1 cellular context compared by ENCODE assay signal in the genomic region with DNA sequence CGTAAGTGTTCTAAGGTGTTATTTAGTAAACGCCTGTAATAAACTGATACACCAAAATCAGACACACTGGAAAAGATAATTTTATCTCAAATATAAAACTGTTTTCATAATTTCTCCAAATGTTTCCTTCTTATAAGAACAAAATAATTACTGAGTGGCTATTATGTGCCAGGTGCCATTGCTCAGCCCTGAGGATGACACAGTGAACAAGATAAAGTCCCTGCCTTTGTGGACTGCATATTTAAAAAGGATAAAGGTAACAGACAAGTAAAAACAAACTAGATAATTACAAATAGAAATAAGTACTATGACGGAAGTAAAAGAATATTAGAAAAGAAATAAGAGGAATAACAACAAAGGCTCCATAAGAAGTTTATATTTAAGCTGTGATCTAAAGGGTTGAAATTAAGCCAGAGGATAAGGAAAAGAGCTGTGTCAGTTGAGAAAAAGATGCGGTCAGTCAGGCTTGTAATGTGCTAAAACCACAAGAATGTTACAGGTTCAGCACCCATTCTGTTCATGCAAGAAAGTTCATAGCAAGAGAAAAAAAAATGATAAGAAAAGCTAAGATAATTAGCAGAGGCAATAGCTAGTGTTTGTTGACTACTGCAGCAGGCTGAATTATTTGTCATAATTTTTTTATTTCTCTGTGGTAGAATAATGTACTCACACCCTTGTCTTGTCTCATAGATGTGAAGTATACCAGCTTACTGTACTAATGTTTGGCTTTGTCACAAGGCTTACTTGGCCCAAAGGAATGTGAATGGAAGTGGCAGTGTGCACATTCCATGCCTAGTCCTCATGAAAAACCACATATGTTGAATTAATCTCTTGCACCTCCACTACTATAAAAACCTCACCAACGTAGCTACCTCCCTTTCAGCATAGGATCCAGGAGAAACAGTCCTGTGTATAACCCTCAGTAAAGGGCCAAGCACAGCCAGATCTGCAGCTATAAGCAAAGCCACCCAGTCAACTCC.
TF ChIP-seq lines count a peak whose summit lies in the region.

No MANE protein-coding gene starts in this region.

TF ChIP-seq in WTC11, 78 proteins besides CTCF, POLR2A, EP300 and RAD21 (continued from another document):
- TF ChIP-seq, protein P1, sequence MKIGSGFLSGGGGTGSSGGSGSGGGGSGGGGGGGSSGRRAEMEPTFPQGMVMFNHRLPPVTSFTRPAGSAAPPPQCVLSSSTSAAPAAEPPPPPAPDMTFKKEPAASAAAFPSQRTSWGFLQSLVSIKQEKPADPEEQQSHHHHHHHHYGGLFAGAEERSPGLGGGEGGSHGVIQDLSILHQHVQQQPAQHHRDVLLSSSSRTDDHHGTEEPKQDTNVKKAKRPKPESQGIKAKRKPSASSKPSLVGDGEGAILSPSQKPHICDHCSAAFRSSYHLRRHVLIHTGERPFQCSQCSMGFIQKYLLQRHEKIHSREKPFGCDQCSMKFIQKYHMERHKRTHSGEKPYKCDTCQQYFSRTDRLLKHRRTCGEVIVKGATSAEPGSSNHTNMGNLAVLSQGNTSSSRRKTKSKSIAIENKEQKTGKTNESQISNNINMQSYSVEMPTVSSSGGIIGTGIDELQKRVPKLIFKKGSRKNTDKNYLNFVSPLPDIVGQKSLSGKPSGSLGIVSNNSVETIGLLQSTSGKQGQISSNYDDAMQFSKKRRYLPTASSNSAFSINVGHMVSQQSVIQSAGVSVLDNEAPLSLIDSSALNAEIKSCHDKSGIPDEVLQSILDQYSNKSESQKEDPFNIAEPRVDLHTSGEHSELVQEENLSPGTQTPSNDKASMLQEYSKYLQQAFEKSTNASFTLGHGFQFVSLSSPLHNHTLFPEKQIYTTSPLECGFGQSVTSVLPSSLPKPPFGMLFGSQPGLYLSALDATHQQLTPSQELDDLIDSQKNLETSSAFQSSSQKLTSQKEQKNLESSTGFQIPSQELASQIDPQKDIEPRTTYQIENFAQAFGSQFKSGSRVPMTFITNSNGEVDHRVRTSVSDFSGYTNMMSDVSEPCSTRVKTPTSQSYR (CRISPR knock-in tag; IDR thresholded peaks at IDR 0.05) = no peak
- TF ChIP-seq ESRRA (CRISPR knock-in tag; IDR thresholded peaks at IDR 0.05; ENCODE audit: borderline replicate concordance) = no peak
- TF ChIP-seq, protein P2, sequence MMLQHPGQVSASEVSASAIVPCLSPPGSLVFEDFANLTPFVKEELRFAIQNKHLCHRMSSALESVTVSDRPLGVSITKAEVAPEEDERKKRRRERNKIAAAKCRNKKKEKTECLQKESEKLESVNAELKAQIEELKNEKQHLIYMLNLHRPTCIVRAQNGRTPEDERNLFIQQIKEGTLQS (CRISPR knock-in tag; conservative IDR thresholded peaks at IDR 0.05) = no peak
- TF ChIP-seq, protein P3, sequence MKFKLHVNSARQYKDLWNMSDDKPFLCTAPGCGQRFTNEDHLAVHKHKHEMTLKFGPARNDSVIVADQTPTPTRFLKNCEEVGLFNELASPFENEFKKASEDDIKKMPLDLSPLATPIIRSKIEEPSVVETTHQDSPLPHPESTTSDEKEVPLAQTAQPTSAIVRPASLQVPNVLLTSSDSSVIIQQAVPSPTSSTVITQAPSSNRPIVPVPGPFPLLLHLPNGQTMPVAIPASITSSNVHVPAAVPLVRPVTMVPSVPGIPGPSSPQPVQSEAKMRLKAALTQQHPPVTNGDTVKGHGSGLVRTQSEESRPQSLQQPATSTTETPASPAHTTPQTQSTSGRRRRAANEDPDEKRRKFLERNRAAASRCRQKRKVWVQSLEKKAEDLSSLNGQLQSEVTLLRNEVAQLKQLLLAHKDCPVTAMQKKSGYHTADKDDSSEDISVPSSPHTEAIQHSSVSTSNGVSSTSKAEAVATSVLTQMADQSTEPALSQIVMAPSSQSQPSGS (CRISPR knock-in tag; IDR thresholded peaks at IDR 0.05; ENCODE audit: borderline replicate concordance, low read depth) = no peak
- TF ChIP-seq ZNF232 (CRISPR knock-in tag; IDR thresholded peaks at IDR 0.05) = no peak
- TF ChIP-seq ELF4 (CRISPR knock-in tag; IDR thresholded peaks at IDR 0.05; ENCODE audit: low read depth) = no peak
- TF ChIP-seq EMX1 (CRISPR knock-in tag; IDR thresholded peaks at IDR 0.05) = no peak
- TF ChIP-seq, protein P4, sequence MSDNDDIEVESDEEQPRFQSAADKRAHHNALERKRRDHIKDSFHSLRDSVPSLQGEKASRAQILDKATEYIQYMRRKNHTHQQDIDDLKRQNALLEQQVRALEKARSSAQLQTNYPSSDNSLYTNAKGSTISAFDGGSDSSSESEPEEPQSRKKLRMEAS (CRISPR knock-in tag; IDR thresholded peaks at IDR 0.05) = no peak
- no peak for TF ChIP-seq ZNF423 (CRISPR knock-in tag; IDR thresholded peaks at IDR 0.05)
- TF ChIP-seq, protein P5, sequence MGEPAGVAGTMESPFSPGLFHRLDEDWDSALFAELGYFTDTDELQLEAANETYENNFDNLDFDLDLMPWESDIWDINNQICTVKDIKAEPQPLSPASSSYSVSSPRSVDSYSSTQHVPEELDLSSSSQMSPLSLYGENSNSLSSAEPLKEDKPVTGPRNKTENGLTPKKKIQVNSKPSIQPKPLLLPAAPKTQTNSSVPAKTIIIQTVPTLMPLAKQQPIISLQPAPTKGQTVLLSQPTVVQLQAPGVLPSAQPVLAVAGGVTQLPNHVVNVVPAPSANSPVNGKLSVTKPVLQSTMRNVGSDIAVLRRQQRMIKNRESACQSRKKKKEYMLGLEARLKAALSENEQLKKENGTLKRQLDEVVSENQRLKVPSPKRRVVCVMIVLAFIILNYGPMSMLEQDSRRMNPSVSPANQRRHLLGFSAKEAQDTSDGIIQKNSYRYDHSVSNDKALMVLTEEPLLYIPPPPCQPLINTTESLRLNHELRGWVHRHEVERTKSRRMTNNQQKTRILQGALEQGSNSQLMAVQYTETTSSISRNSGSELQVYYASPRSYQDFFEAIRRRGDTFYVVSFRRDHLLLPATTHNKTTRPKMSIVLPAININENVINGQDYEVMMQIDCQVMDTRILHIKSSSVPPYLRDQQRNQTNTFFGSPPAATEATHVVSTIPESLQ (CRISPR knock-in tag; IDR thresholded peaks at IDR 0.05) = no peak
- TF ChIP-seq, protein P6, sequence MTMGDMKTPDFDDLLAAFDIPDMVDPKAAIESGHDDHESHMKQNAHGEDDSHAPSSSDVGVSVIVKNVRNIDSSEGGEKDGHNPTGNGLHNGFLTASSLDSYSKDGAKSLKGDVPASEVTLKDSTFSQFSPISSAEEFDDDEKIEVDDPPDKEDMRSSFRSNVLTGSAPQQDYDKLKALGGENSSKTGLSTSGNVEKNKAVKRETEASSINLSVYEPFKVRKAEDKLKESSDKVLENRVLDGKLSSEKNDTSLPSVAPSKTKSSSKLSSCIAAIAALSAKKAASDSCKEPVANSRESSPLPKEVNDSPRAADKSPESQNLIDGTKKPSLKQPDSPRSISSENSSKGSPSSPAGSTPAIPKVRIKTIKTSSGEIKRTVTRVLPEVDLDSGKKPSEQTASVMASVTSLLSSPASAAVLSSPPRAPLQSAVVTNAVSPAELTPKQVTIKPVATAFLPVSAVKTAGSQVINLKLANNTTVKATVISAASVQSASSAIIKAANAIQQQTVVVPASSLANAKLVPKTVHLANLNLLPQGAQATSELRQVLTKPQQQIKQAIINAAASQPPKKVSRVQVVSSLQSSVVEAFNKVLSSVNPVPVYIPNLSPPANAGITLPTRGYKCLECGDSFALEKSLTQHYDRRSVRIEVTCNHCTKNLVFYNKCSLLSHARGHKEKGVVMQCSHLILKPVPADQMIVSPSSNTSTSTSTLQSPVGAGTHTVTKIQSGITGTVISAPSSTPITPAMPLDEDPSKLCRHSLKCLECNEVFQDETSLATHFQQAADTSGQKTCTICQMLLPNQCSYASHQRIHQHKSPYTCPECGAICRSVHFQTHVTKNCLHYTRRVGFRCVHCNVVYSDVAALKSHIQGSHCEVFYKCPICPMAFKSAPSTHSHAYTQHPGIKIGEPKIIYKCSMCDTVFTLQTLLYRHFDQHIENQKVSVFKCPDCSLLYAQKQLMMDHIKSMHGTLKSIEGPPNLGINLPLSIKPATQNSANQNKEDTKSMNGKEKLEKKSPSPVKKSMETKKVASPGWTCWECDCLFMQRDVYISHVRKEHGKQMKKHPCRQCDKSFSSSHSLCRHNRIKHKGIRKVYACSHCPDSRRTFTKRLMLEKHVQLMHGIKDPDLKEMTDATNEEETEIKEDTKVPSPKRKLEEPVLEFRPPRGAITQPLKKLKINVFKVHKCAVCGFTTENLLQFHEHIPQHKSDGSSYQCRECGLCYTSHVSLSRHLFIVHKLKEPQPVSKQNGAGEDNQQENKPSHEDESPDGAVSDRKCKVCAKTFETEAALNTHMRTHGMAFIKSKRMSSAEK (CRISPR knock-in tag; IDR thresholded peaks at IDR 0.05; ENCODE audit: borderline replicate concordance) = no peak
- no peak for TF ChIP-seq ZNF416 (CRISPR knock-in tag; IDR thresholded peaks at IDR 0.05)
